Comparison of ENCODE assay signal across 19 cellular contexts in the genomic region with DNA sequence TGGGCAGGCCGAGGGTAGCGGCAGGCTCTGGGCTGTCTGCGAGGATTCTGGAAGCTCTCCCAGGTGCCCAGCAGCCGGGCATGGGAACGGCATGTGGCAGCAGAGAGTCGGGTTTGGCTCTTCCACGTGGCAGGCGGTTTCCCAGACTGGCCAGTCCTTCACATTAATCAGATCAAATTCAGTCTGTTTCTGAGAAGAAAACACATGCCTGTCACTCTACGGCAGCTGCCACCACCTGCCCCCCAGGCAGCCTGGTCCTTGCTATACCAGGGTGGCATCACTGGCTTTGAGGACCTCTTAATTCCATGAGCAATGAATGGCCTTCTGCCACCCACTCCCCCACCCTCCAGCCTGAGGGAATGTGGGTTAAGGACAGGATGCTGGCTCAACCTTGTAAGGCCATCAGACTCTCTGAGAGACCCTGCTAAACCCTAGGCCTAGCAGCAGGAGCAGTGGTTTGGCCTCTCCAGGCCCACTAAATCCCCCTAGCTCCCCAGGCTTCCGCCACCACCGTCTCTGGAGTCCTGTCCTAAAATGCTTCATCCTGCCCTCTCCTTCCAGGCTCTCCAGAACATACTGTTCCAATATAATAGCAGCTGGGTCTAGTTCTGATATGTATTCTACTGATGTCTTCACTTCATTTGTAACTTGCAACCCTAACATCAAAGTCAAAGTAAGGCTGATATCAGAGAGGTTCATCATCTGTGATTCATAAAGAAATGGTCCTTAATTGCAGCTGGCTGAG. TPM values are rescaled to one million over a fixed set of nuclear protein-coding genes. Genes with fewer than 3 reads are reported as not detected.
DNase-seq lines count a peak whose midpoint lies in the region; ATAC-seq and TF ChIP-seq lines count a peak whose summit lies in the region.
"Had no signal": no experiment of that assay in that cellular context is flagged by ENCODE, and none has a peak within 500 bp of the region (broad histone marks: within the 10 kb centered on the region; RNA-seq: fewer than 3 reads in every experiment).

No MANE protein-coding gene starts in this region.

- 81 to 91% (median 87%) methylated on average over 11 of the region's 11 CpGs for WGBS in heart left ventricle, 4 donors

- H3K4me1 ChIP-seq in heart left ventricle: peaks cover 0 to 8% (median 0%) of the 10 kb centered on the region in 12 donors
- H3K4me1 ChIP-seq in osteoblast (ENCODE audit: insufficient read depth, low read length): no peaks in the 10 kb centered on the region
- H3K4me1 ChIP-seq: BLaER1, uterus had no signal

- peak; percentile 18 for DNase-seq in D341Med (ENCODE audit: low spot score)
- DNase-seq in activated naive CD8-positive, alpha-beta T cell treated with anti-CD3 and anti-CD28 coated beads, Interleukin-2, amount 50 U/mL, for 24 hours: no peak
- DNase-seq in heart left ventricle: peak in 2 of 5 donors; percentile 42 to 60
- DNase-seq in osteoblast (ENCODE audit: insufficient read length, low spot score, missing footprints): peak; percentile 61
- no peak for DNase-seq in central memory CD4-positive, alpha-beta T cell
- no peak for DNase-seq in stimulated activated naive CD8-positive, alpha-beta T cell treated with anti-CD3 and anti-CD28 coated beads, Interleukin-15, Interleukin-2, amounts not matched to agents 100 U/mL and 50 U/mL, for 24 hours
- DNase-seq in progenitor cell of endocrine pancreas (ENCODE audit: low spot score, unreplicated experiment): no peak
- no peak for DNase-seq in NCI-H146 treated with DMSO at 0.1 percent for 48 hours (lab: John Stamatoyannopoulos, UW; ENCODE audit: unreplicated experiment)
- DNase-seq: activated CD4-positive, alpha-beta memory T cell treated with anti-CD3 and anti-CD28 coated beads for 36 hours; cortex of kidney; DMS79 treated with DMSO at 0.1 percent for 48 hours; Kasumi-1; mucosa of descending colon; NCI-H1930; NCI-H774; SHP77; stimulated activated CD4-positive, alpha-beta T cell treated with anti-CD3 and anti-CD28 coated beads, Interleukin-2, amount 100 ng/mL, for 24 hours; uterus had no signal

- no peaks in the 10 kb centered on the region for H3K27me3 Mint-ChIP-seq in activated naive CD8-positive, alpha-beta T cell treated with anti-CD3 and anti-CD28 coated beads, Interleukin-2, amount 50 U/mL, for 24 hours
- H3K27me3 Mint-ChIP-seq in progenitor cell of endocrine pancreas: no peaks in the 10 kb centered on the region
- H3K27me3 Mint-ChIP-seq: activated CD4-positive, alpha-beta memory T cell treated with anti-CD3 and anti-CD28 coated beads for 36 hours had no signal

- H3K27me3 ChIP-seq in heart left ventricle: no peaks in the 10 kb centered on the region
- H3K27me3 ChIP-seq in osteoblast (ENCODE audit: insufficient read depth, low read length): no peaks in the 10 kb centered on the region
- H3K27me3 ChIP-seq: BLaER1, uterus had no signal

- peaks cover 0 to 22% (median 3%) of the 10 kb centered on the region in 12 donors for H3K9me3 ChIP-seq in heart left ventricle
- H3K9me3 ChIP-seq in osteoblast (ENCODE audit: low read depth, low read length): no peaks in the 10 kb centered on the region

- intact Hi-C loops in heart left ventricle (cut with DNase I): no loop called here

- H3K27ac ChIP-seq in heart left ventricle (peak overlapping the region in 1 of 12 donors; percentile 11), osteoblast (ENCODE audit: low read depth, low read length) (no peak overlapping the region)
- H3K27ac ChIP-seq: BLaER1, uterus had no signal

- peaks cover 0 to 33% (median 24%) of the 10 kb centered on the region in 9 donors for H3K36me3 ChIP-seq in heart left ventricle
- peaks cover 27% of the 10 kb centered on the region for H3K36me3 ChIP-seq in osteoblast (ENCODE audit: insufficient read depth, low read length)
- H3K36me3 ChIP-seq: uterus had no signal

- TF ChIP-seq CTCF in heart left ventricle (IDR thresholded peaks at IDR 0.05) (peak in 2 of 12 donors; percentile 13 to 18), osteoblast (IDR thresholded peaks at IDR 0.05; ENCODE audit: extremely low read depth, low read depth, low read length) (no peak), progenitor cell of endocrine pancreas (IDR thresholded peaks at IDR 0.05; ENCODE audit: unreplicated experiment) (no peak)

- peaks cover 4% of the 10 kb centered on the region for H3K4me1 Mint-ChIP-seq in activated naive CD8-positive, alpha-beta T cell treated with anti-CD3 and anti-CD28 coated beads, Interleukin-2, amount 50 U/mL, for 24 hours
- no peaks in the 10 kb centered on the region for H3K4me1 Mint-ChIP-seq in progenitor cell of endocrine pancreas (ENCODE audit: low read depth)

- H3K4me3 Mint-ChIP-seq in activated naive CD8-positive, alpha-beta T cell treated with anti-CD3 and anti-CD28 coated beads, Interleukin-2, amount 50 U/mL, for 24 hours: no peak overlapping the region
- no peak overlapping the region for H3K4me3 Mint-ChIP-seq in progenitor cell of endocrine pancreas (ENCODE audit: low read depth)
- H3K4me3 Mint-ChIP-seq: activated CD4-positive, alpha-beta memory T cell treated with anti-CD3 and anti-CD28 coated beads for 36 hours had no signal

- H3K4me3 ChIP-seq in heart left ventricle (no peak overlapping the region), osteoblast (ENCODE audit: insufficient read depth, low read length) (no peak overlapping the region)
- H3K4me3 ChIP-seq: BLaER1, mucosa of descending colon, uterus had no signal

- H3K4me2 ChIP-seq in osteoblast (ENCODE audit: insufficient read depth, low read length): no peak overlapping the region
- H3K4me2 ChIP-seq: BLaER1 had no signal

- TF ChIP-seq POLR2A in heart left ventricle (IDR thresholded peaks at IDR 0.05): no peak

- H4K20me1 ChIP-seq in osteoblast (ENCODE audit: insufficient read depth, low read length): no peaks in the 10 kb centered on the region

- H3K27ac Mint-ChIP-seq in activated naive CD8-positive, alpha-beta T cell treated with anti-CD3 and anti-CD28 coated beads, Interleukin-2, amount 50 U/mL, for 24 hours: peak overlapping the region; percentile 44
- no peak overlapping the region for H3K27ac Mint-ChIP-seq in progenitor cell of endocrine pancreas
- H3K27ac Mint-ChIP-seq: activated CD4-positive, alpha-beta memory T cell treated with anti-CD3 and anti-CD28 coated beads for 36 hours had no signal

- peaks cover 16% of the 10 kb centered on the region for H3K79me2 ChIP-seq in osteoblast (ENCODE audit: insufficient read depth, low read length)

- H3K36me3 Mint-ChIP-seq in activated naive CD8-positive, alpha-beta T cell treated with anti-CD3 and anti-CD28 coated beads, Interleukin-2, amount 50 U/mL, for 24 hours (ENCODE audit: low read depth): peaks cover 4% of the 10 kb centered on the region
- H3K36me3 Mint-ChIP-seq in progenitor cell of endocrine pancreas (ENCODE audit: insufficient read depth): peaks cover 4% of the 10 kb centered on the region
- H3K36me3 Mint-ChIP-seq: activated CD4-positive, alpha-beta memory T cell treated with anti-CD3 and anti-CD28 coated beads for 36 hours had no signal

- no peaks in the 10 kb centered on the region for H3K9me3 Mint-ChIP-seq in activated naive CD8-positive, alpha-beta T cell treated with anti-CD3 and anti-CD28 coated beads, Interleukin-2, amount 50 U/mL, for 24 hours
- peaks cover 18% of the 10 kb centered on the region for H3K9me3 Mint-ChIP-seq in progenitor cell of endocrine pancreas (ENCODE audit: low read depth)

- no peak for ATAC-seq in activated naive CD8-positive, alpha-beta T cell treated with anti-CD3 and anti-CD28 coated beads, Interleukin-2, amount 50 U/mL, for 24 hours
- peak; percentile 33 to 65 (median 64) for ATAC-seq in heart left ventricle
- ATAC-seq in stimulated activated naive CD8-positive, alpha-beta T cell treated with anti-CD3 and anti-CD28 coated beads, Interleukin-15, Interleukin-2, amounts not matched to agents 100 U/mL and 50 U/mL, for 24 hours: no peak
- ATAC-seq: mucosa of descending colon had no signal

- H2AFZ ChIP-seq in osteoblast (ENCODE audit: low read length): no peak overlapping the region

RNA-seq across cellular contexts. Expression of a gene that starts 47.8 kb away (rescaled TPM):
- total RNA-seq in heart left ventricle (10 to 100 TPM; 32.5 to 72.2 (median 55.9) TPM), osteoblast (72.4 and 73.7 TPM in 2 replicates), progenitor cell of endocrine pancreas (391 and 395 TPM in 2 replicates)
- polyA plus RNA-seq in heart left ventricle: 10 to 100 TPM; 37.9 to 44.9 TPM

Comparison
In these comparisons a context has a peak if more than half of its experiments do, and no peak if none do; other contexts are left out.
1. DNase-seq: peak in D341Med (single experiment) and osteoblast (single experiment); none in activated naive CD8-positive, alpha-beta T cell treated with anti-CD3 and anti-CD28 coated beads, Interleukin-2, amount 50 U/mL, for 24 hours (single experiment), central memory CD4-positive, alpha-beta T cell (single experiment), stimulated activated naive CD8-positive, alpha-beta T cell treated with anti-CD3 and anti-CD28 coated beads, Interleukin-15, Interleukin-2, amounts not matched to agents 100 U/mL and 50 U/mL, for 24 hours (single experiment), progenitor cell of endocrine pancreas (single experiment) and NCI-H146 treated with DMSO at 0.1 percent for 48 hours (single experiment).
2. ATAC-seq: peak in heart left ventricle (4 of 4); none in activated naive CD8-positive, alpha-beta T cell treated with anti-CD3 and anti-CD28 coated beads, Interleukin-2, amount 50 U/mL, for 24 hours (single experiment) and stimulated activated naive CD8-positive, alpha-beta T cell treated with anti-CD3 and anti-CD28 coated beads, Interleukin-15, Interleukin-2, amounts not matched to agents 100 U/mL and 50 U/mL, for 24 hours (single experiment).